ENCODE assay signal across 17 cellular contexts in genomic region chr2:98500561-98500960, GRCh38. TPM values are rescaled to one million over a fixed set of nuclear protein-coding genes. Genes with fewer than 3 reads are reported as not detected.
A peak's percentile ranks its signal among the peaks of the same experiment; 100 is the strongest.
DNase-seq lines count a peak whose midpoint lies in the region; ATAC-seq and TF ChIP-seq lines count a peak whose summit lies in the region.
"Had no signal": no experiment of that assay in that cellular context is flagged by ENCODE, and none has a peak within 500 bp of the region (broad histone marks: within the 10 kb centered on the region; RNA-seq: fewer than 3 reads in every experiment).

No MANE protein-coding gene starts in this region.

- H3K36me3 ChIP-seq in MM.1S (replicated peaks; ENCODE audit: insufficient read depth, low read length): peaks cover 7% of the 10 kb centered on the region
- peaks cover 76% of the 10 kb centered on the region for H3K36me3 ChIP-seq in endodermal cell (ENCODE audit: control insufficient read depth, insufficient read depth, low read length)
- no peaks in the 10 kb centered on the region for H3K36me3 ChIP-seq in gastroesophageal sphincter

- H3K4me1 ChIP-seq in MM.1S (ENCODE audit: low read length) (peaks cover 78% of the 10 kb centered on the region), endodermal cell (ENCODE audit: control insufficient read depth, insufficient read depth, low read length) (peaks cover 6% of the 10 kb centered on the region), gastroesophageal sphincter (peaks cover 4 to 73% (median 31%) of the 10 kb centered on the region in 3 donors)
- H3K4me1 ChIP-seq: BLaER1 had no signal

- DNase-seq in activated CD4-positive, alpha-beta T cell treated with anti-CD3 and anti-CD28 coated beads, Interleukin-2, amount 10 ng/mL, durations not matched to agents 7 days and 5 days: no peak
- DNase-seq in activated CD4-positive, alpha-beta T cell treated with anti-CD3 and anti-CD28 coated beads for 1 hour: no peak
- DNase-seq in MM.1S: no peak
- DNase-seq in endodermal cell: no peak
- DNase-seq in neural crest cell (ENCODE audit: low read depth, low spot score): no peak
- DNase-seq in T1000 (lab: John Stamatoyannopoulos, UW): no peak
- DNase-seq: COR-L47, DMS153, H7, IMR-90, NCI-H2107, NCI-H345, NCI-H526 treated with DMSO at 0.1 percent for 48 hours had no signal

- no peak for TF ChIP-seq CTCF in MM.1S (IDR thresholded peaks at IDR 0.05; ENCODE audit: low read length)
- TF ChIP-seq CTCF in endodermal cell (conservative IDR thresholded peaks at IDR 0.05): no peak
- TF ChIP-seq CTCF in neural crest cell (conservative IDR thresholded peaks at IDR 0.05): no peak
- TF ChIP-seq CTCF in gastroesophageal sphincter (IDR thresholded peaks at IDR 0.05): no peak

- H3K27me3 ChIP-seq in MM.1S (replicated peaks; ENCODE audit: insufficient read depth, low read length) (no peaks in the 10 kb centered on the region), endodermal cell (ENCODE audit: control insufficient read depth, insufficient read depth, low read length, poor library complexity, severe bottlenecking) (no peaks in the 10 kb centered on the region), gastroesophageal sphincter (no peaks in the 10 kb centered on the region)
- H3K27me3 ChIP-seq: BLaER1 had no signal

- H3F3A ChIP-seq in MM.1S (ENCODE audit: insufficient read depth, low read length): peaks cover 70% of the 10 kb centered on the region

- peak overlapping the region; percentile 10; the same call in 1 of the 2 replicates for H3K4me2 ChIP-seq in MM.1S (ENCODE audit: low read depth, low read length)
- H3K4me2 ChIP-seq: BLaER1 had no signal

- POLR2A ChIA-PET in activated CD4-positive, alpha-beta T cell treated with anti-CD3 and anti-CD28 coated beads, Interleukin-2, amount 10 ng/mL, durations not matched to agents 7 days and 5 days (lab: Charles Lee): no interaction called here

- no peak overlapping the region for H3K4me3 ChIP-seq in MM.1S (ENCODE audit: low read length)
- peak overlapping the region; percentile 46 for H3K4me3 ChIP-seq in endodermal cell (ENCODE audit: low read length)
- no peak overlapping the region for H3K4me3 ChIP-seq in gastroesophageal sphincter
- H3K4me3 ChIP-seq: BLaER1 had no signal

- peak overlapping the region; percentile 28 for H3K27ac Mint-ChIP-seq in activated CD4-positive, alpha-beta T cell treated with anti-CD3 and anti-CD28 coated beads, Interleukin-2, amount 10 ng/mL, durations not matched to agents 7 days and 5 days
- H3K27ac Mint-ChIP-seq in endodermal cell (peak overlapping the region; percentile 39), neural crest cell (ENCODE audit: unreplicated experiment) (peak overlapping the region; percentile 69)

- H3K36me3 Mint-ChIP-seq in activated CD4-positive, alpha-beta T cell treated with anti-CD3 and anti-CD28 coated beads, Interleukin-2, amount 10 ng/mL, durations not matched to agents 7 days and 5 days (ENCODE audit: low read depth): peaks cover 78% of the 10 kb centered on the region
- peaks cover 58% of the 10 kb centered on the region for H3K36me3 Mint-ChIP-seq in endodermal cell (ENCODE audit: low read depth)
- peaks cover 25% of the 10 kb centered on the region for H3K36me3 Mint-ChIP-seq in neural crest cell (ENCODE audit: low read depth)

- H3K79me2 ChIP-seq in MM.1S (ENCODE audit: low read length): peaks cover 97% of the 10 kb centered on the region

- H3K4me1 Mint-ChIP-seq in activated CD4-positive, alpha-beta T cell treated with anti-CD3 and anti-CD28 coated beads, Interleukin-2, amount 10 ng/mL, durations not matched to agents 7 days and 5 days: peaks cover 71% of the 10 kb centered on the region
- peaks cover 41% of the 10 kb centered on the region for H3K4me1 Mint-ChIP-seq in endodermal cell
- H3K4me1 Mint-ChIP-seq in neural crest cell: peaks cover 45% of the 10 kb centered on the region

- H3K9me3 ChIP-seq in MM.1S (replicated peaks; ENCODE audit: insufficient read depth, low read length) (no peaks in the 10 kb centered on the region), endodermal cell (ENCODE audit: control insufficient read depth, low read length) (peaks cover 43% of the 10 kb centered on the region), gastroesophageal sphincter (no peaks in the 10 kb centered on the region)

- TF ChIP-seq EP300 in gastroesophageal sphincter (IDR thresholded peaks at IDR 0.05): no peak

- CTCF ChIA-PET in activated CD4-positive, alpha-beta T cell treated with anti-CD3 and anti-CD28 coated beads, Interleukin-2, amount 10 ng/mL, durations not matched to agents 7 days and 5 days (lab: Charles Lee): no interaction called here

- 96 to 100% methylated on average over 1 of the region's 1 CpG for WGBS in endodermal cell (ENCODE audit: insufficient coverage in 1 of 2, insufficient read length in 1 of 2), 2 experiments
- WGBS in gastroesophageal sphincter (ENCODE audit: low coverage in 1 of 2), 2 donors: 89 to 100% methylated on average over 1 of the region's 1 CpG

- H2AFZ ChIP-seq in MM.1S (ENCODE audit: low read length): no peak overlapping the region

- H4K20me1 ChIP-seq in MM.1S (ENCODE audit: insufficient read depth, low read length): no peaks in the 10 kb centered on the region

- ATAC-seq in gastroesophageal sphincter: no peak
- no peak for ATAC-seq in HG03139 (IDR thresholded peaks at IDR 0.05; ENCODE audit: unreplicated experiment)

- H3K9me3 Mint-ChIP-seq in activated CD4-positive, alpha-beta T cell treated with anti-CD3 and anti-CD28 coated beads, Interleukin-2, amount 10 ng/mL, durations not matched to agents 7 days and 5 days: peaks cover 16% of the 10 kb centered on the region
- H3K9me3 Mint-ChIP-seq in endodermal cell (peaks cover 33% of the 10 kb centered on the region), neural crest cell (peaks cover 12% of the 10 kb centered on the region)

- no peak overlapping the region for H3K4me3 Mint-ChIP-seq in activated CD4-positive, alpha-beta T cell treated with anti-CD3 and anti-CD28 coated beads, Interleukin-2, amount 10 ng/mL, durations not matched to agents 7 days and 5 days
- H3K4me3 Mint-ChIP-seq in endodermal cell (no peak overlapping the region), neural crest cell (no peak overlapping the region)

- H3K27me3 Mint-ChIP-seq in activated CD4-positive, alpha-beta T cell treated with anti-CD3 and anti-CD28 coated beads, Interleukin-2, amount 10 ng/mL, durations not matched to agents 7 days and 5 days: no peaks in the 10 kb centered on the region
- H3K27me3 Mint-ChIP-seq in endodermal cell (ENCODE audit: insufficient read depth): no peaks in the 10 kb centered on the region
- H3K27me3 Mint-ChIP-seq in neural crest cell (ENCODE audit: low read depth): no peaks in the 10 kb centered on the region

- peak overlapping the region; percentile 97; the same call in 1 of the 2 replicates for H3K27ac ChIP-seq in MM.1S (ENCODE audit: low read length)
- H3K27ac ChIP-seq in endodermal cell (ENCODE audit: low read depth, low read length): no peak overlapping the region
- peak overlapping the region in 2 of 4 donors; percentile 6 to 35 for H3K27ac ChIP-seq in gastroesophageal sphincter
- H3K27ac ChIP-seq: 22Rv1, BLaER1 had no signal

- H3K9ac ChIP-seq in MM.1S (ENCODE audit: low read length): no peak overlapping the region
- H3K9ac ChIP-seq in endodermal cell (ENCODE audit: extremely low read depth, low read length, poor library complexity, severe bottlenecking): no peak overlapping the region
- H3K9ac ChIP-seq: BLaER1 had no signal

- no peaks in the 10 kb centered on the region for H3K9me2 ChIP-seq in MM.1S (replicated peaks; ENCODE audit: insufficient read depth, low read length)

- no peak for TF ChIP-seq POLR2A in gastroesophageal sphincter (IDR thresholded peaks at IDR 0.05)

RNA-seq across cellular contexts. Expression of gene INPP4A, which starts 55.9 kb away (rescaled TPM):
- total RNA-seq in activated CD4-positive, alpha-beta T cell treated with anti-CD3 and anti-CD28 coated beads, Interleukin-2, amount 10 ng/mL, durations not matched to agents 7 days and 5 days: 100 to 1,000 TPM; 140 to 165 TPM
- total RNA-seq in endodermal cell (10 to 100 TPM; 84.9 to 94.2 TPM), neural crest cell (29.9 and 32.4 TPM in 2 replicates), gastroesophageal sphincter (10 to 100 TPM; 30.2 to 45.1 (median 37.8) TPM)
- polyA plus RNA-seq in endodermal cell (2013, experiment 1 of 2): 31.9 TPM
- polyA plus RNA-seq in endodermal cell (2013, experiment 2 of 2): 33.3 TPM
